8 cellular contexts compared by ENCODE assay signal in the genomic region with DNA sequence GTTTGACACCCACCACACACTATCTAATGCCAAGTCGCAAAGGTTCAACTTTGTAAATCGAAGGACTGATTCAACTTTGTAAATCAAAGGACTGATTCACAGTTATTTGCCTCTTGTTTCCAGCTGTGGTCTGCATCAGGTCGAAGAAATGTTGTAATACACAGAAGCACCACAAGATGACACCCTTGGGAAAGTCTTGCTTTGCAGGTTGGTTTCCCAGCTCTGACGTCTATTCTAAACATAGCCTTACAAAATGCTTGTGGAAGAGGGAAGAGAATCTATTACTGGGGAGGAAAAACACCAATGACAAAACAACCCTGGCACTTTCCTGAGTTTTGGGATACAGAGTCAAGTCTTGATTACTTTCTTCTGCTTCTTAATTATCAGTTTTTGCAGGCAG. TPM values are rescaled to one million over a fixed set of nuclear protein-coding genes. Genes with fewer than 3 reads are reported as not detected.
DNase-seq lines count a peak whose midpoint lies in the region; ATAC-seq, FAIRE-seq and TF ChIP-seq lines count a peak whose summit lies in the region.

No MANE protein-coding gene starts in this region.

- POLR2A ChIA-PET in activated CD8-positive, alpha-beta T cell treated with anti-CD3 and anti-CD28 coated beads, Interleukin-2, amount 10 ng/mL, durations not matched to agents 7 days and 5 days (lab: Charles Lee) = interaction anchor here (1.1 kb wide), 1 partner anchor 105 kb away, joined by 3 read pairs; no protein-coding TSS in a partner anchor

- H3K4me3 Mint-ChIP-seq in activated CD8-positive, alpha-beta T cell treated with anti-CD3 and anti-CD28 coated beads, Interleukin-2, amount 10 ng/mL, durations not matched to agents 7 days and 5 days = no peak overlapping the region
- H3K4me3 Mint-ChIP-seq in neural crest cell = no peak overlapping the region

- peak; percentile 80 for FAIRE-seq in GM12891 (lab: Jason Lieb, UNC)

- H3K4me3 ChIP-seq in fibroblast of mammary gland (ENCODE audit: control insufficient read depth, low read depth, low read length) = no peak overlapping the region

- TF ChIP-seq CTCF in fibroblast of mammary gland (conservative IDR thresholded peaks at IDR 0.05; ENCODE audit: control insufficient read depth, insufficient read depth, low read depth, low read length) = peak; percentile 85
- peak; percentile 89 for TF ChIP-seq CTCF in neural crest cell (conservative IDR thresholded peaks at IDR 0.05)

- no peak for TF ChIP-seq POLR2A in GM12891 (IDR thresholded peaks at IDR 0.05; ENCODE audit: low read depth, low read length)

- H3K4me1 Mint-ChIP-seq in activated CD8-positive, alpha-beta T cell treated with anti-CD3 and anti-CD28 coated beads, Interleukin-2, amount 10 ng/mL, durations not matched to agents 7 days and 5 days (ENCODE audit: low read depth) = no peaks in the 10 kb centered on the region
- H3K4me1 Mint-ChIP-seq in neural crest cell = no peaks in the 10 kb centered on the region

- H3K9me3 Mint-ChIP-seq in activated CD8-positive, alpha-beta T cell treated with anti-CD3 and anti-CD28 coated beads, Interleukin-2, amount 10 ng/mL, durations not matched to agents 7 days and 5 days (ENCODE audit: insufficient read depth) = no peaks in the 10 kb centered on the region
- H3K9me3 Mint-ChIP-seq in neural crest cell = no peaks in the 10 kb centered on the region

- CTCF ChIA-PET in activated CD8-positive, alpha-beta T cell treated with anti-CD3 and anti-CD28 coated beads, Interleukin-2, amount 10 ng/mL, durations not matched to agents 7 days and 5 days (lab: Charles Lee) = interaction anchor here (0.7 to 6.5 kb wide), 29 partner anchors 9 to 336 kb away, joined by 3 to 155 read pairs (median 5); a partner anchor contains a TSS

- H3K36me3 Mint-ChIP-seq in activated CD8-positive, alpha-beta T cell treated with anti-CD3 and anti-CD28 coated beads, Interleukin-2, amount 10 ng/mL, durations not matched to agents 7 days and 5 days (ENCODE audit: low read depth) = no peaks in the 10 kb centered on the region
- H3K36me3 Mint-ChIP-seq in neural crest cell (ENCODE audit: low read depth) = no peaks in the 10 kb centered on the region

- H3K27me3 Mint-ChIP-seq in activated CD8-positive, alpha-beta T cell treated with anti-CD3 and anti-CD28 coated beads, Interleukin-2, amount 10 ng/mL, durations not matched to agents 7 days and 5 days (ENCODE audit: low read depth) = peaks cover 8% of the 10 kb centered on the region
- peaks cover 25% of the 10 kb centered on the region for H3K27me3 Mint-ChIP-seq in neural crest cell (ENCODE audit: low read depth)

- DNase-seq in AG08395 (ENCODE audit: low spot score) = peak; percentile 79
- DNase-seq in GM12891 (ENCODE audit: insufficient read length, low spot score) = no peak
- peak; percentile 61 for DNase-seq in NCI-H748 treated with DMSO at 0.1 percent for 48 hours (lab: John Stamatoyannopoulos, UW)
- peak; percentile 59 for DNase-seq in activated CD8-positive, alpha-beta T cell treated with anti-CD3 and anti-CD28 coated beads, Interleukin-2, amount 10 ng/mL, durations not matched to agents 7 days and 5 days
- peak; percentile 84 for DNase-seq in fibroblast of mammary gland (ENCODE audit: low read depth)
- peak; percentile 66 for DNase-seq in neural crest cell (ENCODE audit: low read depth, low spot score)

- H3K27ac Mint-ChIP-seq in activated CD8-positive, alpha-beta T cell treated with anti-CD3 and anti-CD28 coated beads, Interleukin-2, amount 10 ng/mL, durations not matched to agents 7 days and 5 days = no peak overlapping the region
- no peak overlapping the region for H3K27ac Mint-ChIP-seq in neural crest cell (ENCODE audit: unreplicated experiment)

- ATAC-seq in HG03460 (IDR thresholded peaks at IDR 0.05; ENCODE audit: unreplicated experiment) = peak; percentile 68
- ATAC-seq in activated CD8-positive, alpha-beta T cell treated with anti-CD3 and anti-CD28 coated beads, Interleukin-2, amount 10 ng/mL, durations not matched to agents 7 days and 5 days = no peak
- ATAC-seq in HG02981 (IDR thresholded peaks at IDR 0.05; ENCODE audit: unreplicated experiment) = no peak

TF ChIP-seq in GM12891, 5 proteins besides CTCF, POLR2A, EP300 and RAD21:
- TF ChIP-seq POLR2AphosphoS5 (IDR thresholded peaks at IDR 0.05; ENCODE audit: low read depth, low read length) = no peak
- no peak for TF ChIP-seq TAF1 (IDR thresholded peaks at IDR 0.05; ENCODE audit: low read depth, low read length)
- TF ChIP-seq PAX5 (IDR thresholded peaks at IDR 0.05; ENCODE audit: insufficient read depth, low read length, severe bottlenecking) = no peak
- TF ChIP-seq SPI1 (IDR thresholded peaks at IDR 0.05; ENCODE audit: low read depth, low read length) = no peak
- no peak for TF ChIP-seq POU2F2 (IDR thresholded peaks at IDR 0.05; ENCODE audit: low read depth, low read length)
TF ChIP-seq in GM12891: peak in this region for 0.

RNA-seq across cellular contexts. Expression of a gene that starts 35.3 kb away (rescaled TPM):
- polyA plus RNA-seq in GM12891 (2012; ENCODE audit: low read depth, missing spikeins) = not detected
- total RNA-seq in activated CD8-positive, alpha-beta T cell treated with anti-CD3 and anti-CD28 coated beads, Interleukin-2, amount 10 ng/mL, durations not matched to agents 7 days and 5 days = not detected
- total RNA-seq in neural crest cell = not detected in 2 replicates
